In genomic region chr6:10272591-10272990, GRCh38 we compare ENCODE assay signal across 22 cellular contexts.
A peak's percentile ranks its signal among the peaks of the same experiment; 100 is the strongest.
DNase-seq lines count a peak whose midpoint lies in the region; ATAC-seq, FAIRE-seq and TF ChIP-seq lines count a peak whose summit lies in the region.
"Had no signal": no experiment of that assay in that cellular context is flagged by ENCODE, and none has a peak within 500 bp of the region (broad histone marks: within the 10 kb centered on the region; RNA-seq: fewer than 3 reads in every experiment).

No MANE protein-coding gene starts in this region.

- no peak overlapping the region for H3K9ac ChIP-seq in KMS-11
- no peak overlapping the region for H3K9ac ChIP-seq in astrocyte (ENCODE audit: low read length)

- no peak for FAIRE-seq in astrocyte (lab: Jason Lieb, UNC)
- FAIRE-seq: GM12891, GM18507, HepG2 had no signal

- H3K4me1 Mint-ChIP-seq in astrocyte (ENCODE audit: low read depth, unreplicated experiment) (peaks cover 40% of the 10 kb centered on the region), neural crest cell (peaks cover 90% of the 10 kb centered on the region)
- H3K4me1 Mint-ChIP-seq: B cell had no signal

- no peaks in the 10 kb centered on the region for H3K27me3 Mint-ChIP-seq in astrocyte (ENCODE audit: low read depth, unreplicated experiment)
- no peaks in the 10 kb centered on the region for H3K27me3 Mint-ChIP-seq in neural crest cell (ENCODE audit: low read depth)

- POLR2A ChIA-PET in GM10248 (lab: Yijun Ruan, JAX) = no interaction called here

- H3K27me3 ChIP-seq in KMS-11 (ENCODE audit: insufficient read depth, low read depth) = no peaks in the 10 kb centered on the region
- H3K27me3 ChIP-seq in astrocyte (ENCODE audit: insufficient read depth, low read length) = no peaks in the 10 kb centered on the region
- H3K27me3 ChIP-seq in BE2C = no peaks in the 10 kb centered on the region

- no peak for ATAC-seq in GM21717 (IDR thresholded peaks at IDR 0.05; ENCODE audit: unreplicated experiment)
- ATAC-seq: HepG2 had no signal

- H3K27ac ChIP-seq in KMS-11 = peak overlapping the region; percentile 27; the same call in 1 of the 2 replicates
- no peak overlapping the region for H3K27ac ChIP-seq in astrocyte (ENCODE audit: low read depth, low read length)
- H3K27ac ChIP-seq: RWPE1 had no signal

- 0 out of 2 replicates have a peak overlapping the region, but pooled peaks have one; percentile 1 for H2AFZ ChIP-seq in KMS-11 (ENCODE audit: low read depth)
- H2AFZ ChIP-seq in astrocyte (ENCODE audit: low read depth, low read length) = no peak overlapping the region

- H3K4me2 ChIP-seq in KMS-11 (peak overlapping the region; percentile 49), astrocyte (ENCODE audit: low read length) (no peak overlapping the region)

- peaks cover 56% of the 10 kb centered on the region for H3K4me1 ChIP-seq in KMS-11 (ENCODE audit: low read depth, poor library complexity, severe bottlenecking)
- H3K4me1 ChIP-seq in astrocyte (ENCODE audit: insufficient read depth, low read length) = no peaks in the 10 kb centered on the region
- no peaks in the 10 kb centered on the region for H3K4me1 ChIP-seq in BE2C

- peak overlapping the region; percentile 0 for H3K27ac Mint-ChIP-seq in astrocyte (ENCODE audit: unreplicated experiment)
- H3K27ac Mint-ChIP-seq in neural crest cell (ENCODE audit: unreplicated experiment) = peak overlapping the region; percentile 7
- H3K27ac Mint-ChIP-seq: B cell; CD4-positive, alpha-beta T cell; H9 had no signal

- H4K20me1 ChIP-seq in KMS-11 (ENCODE audit: insufficient read depth) = no peaks in the 10 kb centered on the region
- no peaks in the 10 kb centered on the region for H4K20me1 ChIP-seq in astrocyte (ENCODE audit: insufficient read depth, low read length)

- no peak overlapping the region for H3K4me3 Mint-ChIP-seq in astrocyte (ENCODE audit: unreplicated experiment)
- peak overlapping the region; percentile 7 for H3K4me3 Mint-ChIP-seq in neural crest cell
- H3K4me3 Mint-ChIP-seq: B cell; CD4-positive, alpha-beta T cell; H9 had no signal

- H3K4me3 ChIP-seq in KMS-11 (IDR thresholded peaks at IDR 0.05; ENCODE audit: insufficient read depth, low read depth, low read length) (no peak overlapping the region), astrocyte (ENCODE audit: insufficient read depth, low read depth, low read length) (no peak overlapping the region), BE2C (ENCODE audit: low read depth, low read length) (no peak overlapping the region)

- H3K36me3 Mint-ChIP-seq in astrocyte (ENCODE audit: low read depth, unreplicated experiment) = no peaks in the 10 kb centered on the region
- peaks cover 5% of the 10 kb centered on the region for H3K36me3 Mint-ChIP-seq in neural crest cell (ENCODE audit: low read depth)

- peak; percentile 10 for DNase-seq in GM03348 (ENCODE audit: low spot score)
- DNase-seq in astrocyte (ENCODE audit: low read depth) = peak; percentile 14
- DNase-seq in neural crest cell (ENCODE audit: low read depth, low spot score) = no peak
- no peak for DNase-seq in GM10248 (ENCODE audit: extremely low spot score)
- DNase-seq in putamen (ENCODE audit: low spot score) = no peak
- DNase-seq in BE2C = no peak
- DNase-seq: ACHN; CD4-positive, alpha-beta T cell; H9; KG1; NCI-H1694; NCI-H2107; NCI-H2227 treated with DMSO at 0.1 percent for 48 hours; NCI-H526; T-helper 2 cell had no signal

- H3K79me2 ChIP-seq in KMS-11 (ENCODE audit: insufficient read depth, low read depth) (no peaks in the 10 kb centered on the region), astrocyte (ENCODE audit: insufficient read depth, low read length) (no peaks in the 10 kb centered on the region)

- CTCF ChIA-PET in GM10248 (lab: Yijun Ruan, JAX) = no interaction called here

- no peaks in the 10 kb centered on the region for H3K36me3 ChIP-seq in KMS-11 (ENCODE audit: insufficient read depth)
- no peaks in the 10 kb centered on the region for H3K36me3 ChIP-seq in astrocyte (ENCODE audit: insufficient read depth, low read length)
- H3K36me3 ChIP-seq in BE2C = no peaks in the 10 kb centered on the region

- no peaks in the 10 kb centered on the region for H3K9me3 ChIP-seq in astrocyte (ENCODE audit: insufficient read depth, low read depth, low read length)
- H3K9me3 ChIP-seq in BE2C = no peaks in the 10 kb centered on the region

- TF ChIP-seq CTCF in KMS-11 (conservative IDR thresholded peaks at IDR 0.05; ENCODE audit: low read depth, low read length) = no peak
- no peak for TF ChIP-seq CTCF in astrocyte (IDR thresholded peaks at IDR 0.05; ENCODE audit: insufficient read depth, low read depth, low read length)
- TF ChIP-seq CTCF in neural crest cell (conservative IDR thresholded peaks at IDR 0.05) = no peak
- no peak for TF ChIP-seq CTCF in GM10248 (IDR thresholded peaks at IDR 0.05; ENCODE audit: control extremely low read depth, extremely low read depth, low read depth, missing control alignments)
- TF ChIP-seq CTCF in BE2C (IDR thresholded peaks at IDR 0.05; ENCODE audit: low read depth, low read length) = no peak

- H3K9me3 Mint-ChIP-seq in astrocyte (ENCODE audit: unreplicated experiment) (no peaks in the 10 kb centered on the region), neural crest cell (peaks cover 8% of the 10 kb centered on the region)
- H3K9me3 Mint-ChIP-seq: H9 had no signal

Comparison
In these comparisons a context has a peak if more than half of its experiments do, and no peak if none do; other contexts are left out.
1. DNase-seq: peak in GM03348 (single experiment) and astrocyte (single experiment); none in neural crest cell (single experiment), GM10248 (single experiment), putamen (single experiment) and BE2C (single experiment).